Comparison of ENCODE assay signal across 27 cellular contexts in the genomic region with DNA sequence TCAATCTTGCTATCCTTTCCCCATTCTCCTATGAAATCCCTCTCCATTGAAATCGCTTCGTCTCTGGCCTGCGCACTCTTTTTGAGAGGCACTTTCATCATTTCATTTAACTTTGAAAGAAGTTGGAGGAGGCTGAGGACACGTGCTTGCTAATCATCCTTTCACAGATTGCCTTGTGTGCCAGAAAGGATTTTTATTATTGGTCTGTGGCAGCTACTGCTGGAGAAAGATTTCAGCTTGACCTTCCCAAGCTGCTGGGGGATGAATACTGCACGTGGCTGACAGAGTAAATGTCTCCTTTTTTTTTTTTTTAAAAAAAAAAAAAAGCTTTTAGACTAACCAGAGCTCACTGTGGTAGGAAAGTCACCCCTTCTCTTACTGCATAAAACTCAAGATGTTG. TPM values are rescaled to one million over a fixed set of nuclear protein-coding genes. Genes with fewer than 3 reads are reported as not detected.
DNase-seq lines count a peak whose midpoint lies in the region; ATAC-seq lines count a peak whose summit lies in the region.
"Had no signal": no experiment of that assay in that cellular context is flagged by ENCODE, and none has a peak within 500 bp of the region (broad histone marks: within the 10 kb centered on the region; RNA-seq: fewer than 3 reads in every experiment).

No MANE protein-coding gene starts in this region.

- ATAC-seq in Right ventricle myocardium inferior (peak; percentile 60), left cardiac atrium (peak; percentile 48 to 71), GM21529 (IDR thresholded peaks at IDR 0.05; ENCODE audit: unreplicated experiment) (no peak)
- ATAC-seq: HCT116 had no signal

- no peaks in the 10 kb centered on the region for H3K9me2 ChIP-seq in GM23248 (ENCODE audit: insufficient read depth)

- peaks cover 1% of the 10 kb centered on the region; the same call in 1 of the 2 replicates for H3K79me2 ChIP-seq in GM23248 (ENCODE audit: insufficient read depth)

- H3K27me3 ChIP-seq in GM23248 (replicated peaks; ENCODE audit: insufficient read depth) = no peaks in the 10 kb centered on the region
- H3K27me3 ChIP-seq: BLaER1, MG63 had no signal

- no peak overlapping the region for H3K4me2 ChIP-seq in GM23248 (ENCODE audit: unreplicated experiment)
- H3K4me2 ChIP-seq: BLaER1 had no signal

- intact Hi-C loops in Right ventricle myocardium inferior (cut with DNase I) = loop anchor here (1.0 to 2.0 kb wide), 2 partner anchors 45 to 122 kb away; a partner anchor contains a TSS
- intact Hi-C loops in cardiac septum (cut with DNase I) = loop anchor here (2.0 to 5.0 kb wide), 2 partner anchors 45 to 123 kb away; a partner anchor contains a TSS
- intact Hi-C loops in left cardiac atrium (cut with DNase I) = loop anchor here in 1 of 2 donors (2.0 to 5.0 kb wide), 3 partner anchors 47 to 120 kb away; no protein-coding TSS in a partner anchor

- H3K36me3 ChIP-seq in GM23248 (ENCODE audit: low read depth) = no peaks in the 10 kb centered on the region
- H3K36me3 ChIP-seq: MG63 had no signal

- no peaks in the 10 kb centered on the region for H3K4me1 ChIP-seq in GM23248 (ENCODE audit: insufficient read depth)
- H3K4me1 ChIP-seq: BLaER1 had no signal

- no peaks in the 10 kb centered on the region for H3K9me3 ChIP-seq in GM23248 (ENCODE audit: low read depth)
- H3K9me3 ChIP-seq: BLaER1, MG63 had no signal

- WGBS in GM23248 (ENCODE audit: low coverage in 1 of 2, low lambda C conversion rate in 2 of 2, missing lambda C conversion rate in 2 of 2), 2 experiments = 87 to 91% methylated on average over 5 of the region's 5 CpGs

- H2AFZ ChIP-seq in GM23248 = no peak overlapping the region

- no peaks in the 10 kb centered on the region for H3F3A ChIP-seq in GM23248 (ENCODE audit: insufficient read depth)

- no peak overlapping the region for H3K9ac ChIP-seq in GM23248
- H3K9ac ChIP-seq: BLaER1 had no signal

- in situ Hi-C loops in GM23248 (cut with MboI) = loop anchor here (10.0 kb wide), 1 partner anchor 117 kb away; no protein-coding TSS in a partner anchor

- no peak overlapping the region for H3K27ac ChIP-seq in GM23248
- H3K27ac ChIP-seq: BLaER1, SK-N-MC had no signal

- no peak overlapping the region for H3K4me3 ChIP-seq in GM23248
- H3K4me3 ChIP-seq: BLaER1, MG63, SK-N-MC had no signal

- DNase-seq in Right ventricle myocardium inferior (ENCODE audit: missing footprints) = no peak
- DNase-seq in cardiac septum (ENCODE audit: low spot score) = no peak
- no peak for DNase-seq in left cardiac atrium
- peak; percentile 10 for DNase-seq in midbrain (lab: John Stamatoyannopoulos, UW)
- DNase-seq in NCI-H1436 (lab: John Stamatoyannopoulos, UW) = no peak
- no peak for DNase-seq in EL
- DNase-seq in GM23248 = no peak
- DNase-seq: 8988T; ACHN; CD4-positive, CD25-positive, alpha-beta regulatory T cell; DMS153; IMR-90; KG1; MG63; NCI-H1105 treated with DMSO at 0.1 percent for 48 hours; NCI-H2029; NCI-H2171; NCI-H226; NCI-H510A; RPMI8226; SIG-M5 had no signal

- H4K20me1 ChIP-seq in GM23248 (ENCODE audit: insufficient read depth) = no peaks in the 10 kb centered on the region

RNA-seq across cellular contexts. Expression of a gene that starts 44.2 kb away (rescaled TPM):
- total RNA-seq in Right ventricle myocardium inferior = 409 TPM
- total RNA-seq in cardiac septum = 14.9 TPM
- 100 to 1,000 TPM; 335 to 369 TPM for total RNA-seq in left cardiac atrium
- 0.22 TPM in 1 of 2 replicates, not detected in the other for total RNA-seq in GM23248 (2014; rRNA removed; shearing (Covaris generic))
- 0.15 and 0.24 TPM in 2 replicates for polyA plus RNA-seq in GM23248 (2016; fragmentation: Nextera tagmentation; extraction: Ambion mirVana)
- total RNA-seq: G401, H4 had no signal

Comparison
In these comparisons a context has a peak if more than half of its experiments do, and no peak if none do; other contexts are left out.
1. RNA of a gene that starts 44.2 kb away (total RNA-seq): 409 TPM in Right ventricle myocardium inferior (single experiment) and 335 to 369 TPM in left cardiac atrium; 14.9 TPM in cardiac septum (single experiment) and 0.22 TPM in GM23248; every median in the first group is over 10 times any median in the second.